6 cellular contexts compared by ENCODE assay signal in genomic region chr9:18032636-18033035, GRCh38.
"Had no signal": no experiment of that assay in that cellular context is flagged by ENCODE, and none has a peak within 500 bp of the region (broad histone marks: within the 10 kb centered on the region; RNA-seq: fewer than 3 reads in every experiment).

No MANE protein-coding gene starts in this region.

- ATAC-seq: HepG2, K562 had no signal

- H3K4me3 ChIP-seq: K562 had no signal

- H3K27ac ChIP-seq: HL-60 had no signal

- FAIRE-seq: HepG2, HTR-8/SVneo, K562 had no signal

- DNase-seq: IMR-90, KBM-7 had no signal
